Comparison of ENCODE assay signal across 8 cellular contexts in genomic region chr5:151252762-151253603, GRCh38. TPM values are rescaled to one million over a fixed set of nuclear protein-coding genes. Genes with fewer than 3 reads are reported as not detected.
DNase-seq lines count a peak whose midpoint lies in the region; ATAC-seq, FAIRE-seq and TF ChIP-seq lines count a peak whose summit lies in the region.

Gene GM2A, plus strand, starts transcription at chr5:151253185. Its CDS starts 32 bp downstream, at chr5:151253217.

- CTCF ChIA-PET in AG04450 (lab: Charles Lee) = interaction anchor here (0.6 to 4.0 kb wide), 10 partner anchors 12 to 457 kb away, joined by 3 to 21 read pairs (median 4); no protein-coding TSS in a partner anchor
- CTCF ChIA-PET in WTC11 (lab: Charles Lee) = interaction anchor here (0.6 to 3.8 kb wide), 27 partner anchors 11 to 518 kb away, joined by 3 to 70 read pairs (median 6); partner anchors contain the start of genes ANXA6, CCDC69 and SLC36A1

- peak within 1 kb of the TSS; percentile 92 for H3K27ac Mint-ChIP-seq in WTC11

- POLR2A ChIA-PET in AG04450 (lab: Yijun Ruan, JAX) (interaction anchor here (0.6 to 1.5 kb wide), 10 partner anchors 10 to 494 kb away, joined by 3 to 12 read pairs (median 4); partner anchors contain the start of genes CCDC69, DCTN4 and TNIP1), WTC11 (lab: Charles Lee) (interaction anchor here (0.7 to 1.5 kb wide), 7 partner anchors 14 to 464 kb away, joined by 3 to 22 read pairs (median 6); partner anchors contain the start of genes ANXA6 and CCDC69)

- WGBS in small intestine, 3 donors = 0 to 1% (median 0%) methylated on average over 36 to 52 of the region's 52 CpGs

- peaks cover 35% of the 10 kb centered on the region for H3K4me1 Mint-ChIP-seq in WTC11

- peaks cover 6% of the 10 kb centered on the region for H3K27me3 Mint-ChIP-seq in WTC11 (ENCODE audit: low read depth)

- H3K27me3 ChIP-seq in AG04450 (ENCODE audit: control insufficient read depth, insufficient read depth, low read length) = peaks cover under 1% of the 10 kb centered on the region
- H3K27me3 ChIP-seq in small intestine (ENCODE audit: control insufficient read depth in 2 of 2, insufficient read depth in 2 of 2, low read length in 2 of 2) = no peaks in the 10 kb centered on the region

- no peaks in the 10 kb centered on the region for H3K36me3 Mint-ChIP-seq in WTC11

- FAIRE-seq in small intestine (lab: Jason Lieb, UNC) = no peak

- H3K4me3 Mint-ChIP-seq in WTC11 = peak within 1 kb of the TSS; percentile 90

- peak; percentile 97 for DNase-seq in AG04450 (ENCODE audit: low read depth, low spot score)
- peak; percentile 99 for DNase-seq in NCI-H226
- DNase-seq in WTC11 (ENCODE audit: low spot score) = peak; percentile 100
- DNase-seq in cardiac fibroblast (ENCODE audit: low read depth in 2 of 2) = peak; percentile 100
- peak; percentile 96 for DNase-seq in iPS-NIHi11 (ENCODE audit: low spot score)
- peak; percentile 100 for DNase-seq in small intestine

- H3K9me3 Mint-ChIP-seq in WTC11 = no peaks in the 10 kb centered on the region

- no peaks in the 10 kb centered on the region for H3K36me3 ChIP-seq in small intestine (ENCODE audit: control insufficient read depth in 2 of 2, insufficient read depth in 2 of 2, low read length in 2 of 2)

- peak within 1 kb of the TSS; percentile 90 for H3K4me3 ChIP-seq in AG04450 (ENCODE audit: low read depth, low read length)
- peak within 1 kb of the TSS; percentile 70 to 87 for H3K4me3 ChIP-seq in cardiac fibroblast (replicated peaks in 1 of 2; ENCODE audit: low read depth in 2 of 2, low read length in 2 of 2)
- H3K4me3 ChIP-seq in small intestine (ENCODE audit: low read depth in 1 of 2, low read length in 2 of 2) = peak within 1 kb of the TSS; percentile 65 to 75

- TF ChIP-seq CTCF in AG04450 (IDR thresholded peaks at IDR 0.05; ENCODE audit: low read depth, low read length) (no peak), WTC11 (IDR thresholded peaks at IDR 0.05) (no peak), cardiac fibroblast (IDR thresholded peaks at IDR 0.05; ENCODE audit: low read depth, low read length) (no peak)

- H3K9me3 ChIP-seq in AG04450 (ENCODE audit: control insufficient read depth, insufficient read depth, low read length) = no peaks in the 10 kb centered on the region
- H3K9me3 ChIP-seq in small intestine (ENCODE audit: control insufficient read depth, low read depth) = no peaks in the 10 kb centered on the region

- no peaks in the 10 kb centered on the region for H3K4me1 ChIP-seq in small intestine (ENCODE audit: control insufficient read depth in 2 of 2, insufficient read depth in 1 of 2, low read depth in 1 of 2, low read length in 1 of 2)

- ATAC-seq in GM18909 (IDR thresholded peaks at IDR 0.05; ENCODE audit: poor library complexity, unreplicated experiment) (peak; percentile 85), HG03175 (IDR thresholded peaks at IDR 0.05; ENCODE audit: unreplicated experiment) (peak; percentile 80), WTC11 (peak; percentile 96)

- H3K27ac ChIP-seq in AG04450 (ENCODE audit: low read depth, low read length) (no peak within 1 kb of the TSS), small intestine (ENCODE audit: low read depth in 1 of 2, low read length in 1 of 2) (peak within 1 kb of the TSS; percentile 51 to 81)

TF ChIP-seq in WTC11, 78 proteins besides CTCF, POLR2A, EP300 and RAD21 (continues in another document):
- no peak for TF ChIP-seq ETV6 (CRISPR knock-in tag; IDR thresholded peaks at IDR 0.05)
- peak; percentile 57; the same call in 1 of the 2 replicates for TF ChIP-seq NFYB (CRISPR knock-in tag; conservative IDR thresholded peaks at IDR 0.05; ENCODE audit: low read depth)
- TF ChIP-seq HMGXB4 (CRISPR knock-in tag; IDR thresholded peaks at IDR 0.05) = no peak
- no peak for TF ChIP-seq MXD4 (CRISPR knock-in tag; IDR thresholded peaks at IDR 0.05; ENCODE audit: borderline replicate concordance)
- TF ChIP-seq ZNF232 (CRISPR knock-in tag; IDR thresholded peaks at IDR 0.05) = no peak
- 0 out of 2 replicates have a peak, but pooled peaks have one; percentile 31 for TF ChIP-seq GABPB1 (CRISPR knock-in tag; IDR thresholded peaks at IDR 0.05)
- TF ChIP-seq PRDM15 (CRISPR knock-in tag; IDR thresholded peaks at IDR 0.05) = 0 out of 2 replicates have a peak, but pooled peaks have one; percentile 12
- TF ChIP-seq STAT6 (CRISPR knock-in tag; conservative IDR thresholded peaks at IDR 0.05; ENCODE audit: low read depth) = no peak
- no peak for TF ChIP-seq ZNF512 (CRISPR knock-in tag; IDR thresholded peaks at IDR 0.05; ENCODE audit: borderline replicate concordance)
- no peak for TF ChIP-seq CREB1 (CRISPR knock-in tag; IDR thresholded peaks at IDR 0.05)

RNA-seq across cellular contexts. Expression of gene GM2A, which starts in this region (rescaled TPM):
- polyA plus RNA-seq in AG04450 (2011; rRNA removed) = 18.4 and 20.9 TPM in 2 replicates
- 20.2 and 25.0 TPM in 2 replicates for polyA minus RNA-seq in AG04450 (2011; rRNA and poly(A)+ RNA removed)
- total RNA-seq in WTC11 (2021) = 33.1 to 36.2 TPM (median 33.2 TPM) in 3 replicates
- polyA plus RNA-seq in small intestine = 10 to 100 TPM in 1 of 3 donors, 1 to 10 TPM in 2; 4.0 to 18.1 (median 6.2) TPM
